ENCODE assay signal across 8 cellular contexts in the genomic region with DNA sequence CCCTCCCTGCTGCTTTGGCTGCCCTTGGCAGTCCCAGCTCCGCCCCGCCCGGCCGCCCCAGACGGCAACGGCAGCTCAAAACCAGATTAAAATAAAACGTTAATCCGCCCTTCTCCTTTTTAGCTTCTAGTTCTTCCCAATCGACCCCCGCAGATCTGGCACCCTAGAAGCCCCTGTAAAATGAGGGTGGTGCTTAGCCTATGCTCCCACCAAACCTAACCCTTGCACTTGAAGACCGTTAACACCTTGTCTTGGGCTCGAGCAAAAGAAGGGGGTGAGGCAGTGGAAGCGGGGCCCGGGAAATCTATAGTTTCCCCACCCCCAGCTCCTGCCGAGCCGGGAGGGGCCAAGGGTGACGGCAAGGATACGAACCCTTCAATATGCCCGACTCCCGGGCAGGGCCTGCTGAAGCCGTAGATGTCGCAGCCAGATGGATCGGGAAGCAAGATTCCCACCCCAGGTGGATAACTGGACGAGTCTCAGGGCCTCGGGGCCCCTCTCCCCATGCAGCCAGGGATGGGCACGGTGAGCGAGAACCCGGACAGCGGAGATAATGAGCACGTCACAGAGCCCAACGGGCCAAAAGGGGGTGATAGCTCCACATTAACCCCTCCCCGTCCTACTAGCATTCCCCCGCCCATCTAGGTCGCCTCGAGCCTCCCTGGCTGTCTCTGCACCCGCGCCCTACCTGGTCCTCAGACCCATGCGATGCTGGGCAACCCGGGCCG.
DNase-seq lines count a peak whose midpoint lies in the region; ATAC-seq lines count a peak whose summit lies in the region.

No MANE protein-coding gene starts in this region.

- H3K27ac Mint-ChIP-seq in T-helper 17 cell, result no peak overlapping the region

- no peaks in the 10 kb centered on the region; the same call in 1 of the 2 replicates for H3K36me3 ChIP-seq in HAP-1 (replicated peaks)
- no peaks in the 10 kb centered on the region for H3K36me3 ChIP-seq in iPS-20b (ENCODE audit: insufficient read depth, low read depth, low read length)

- H3K4me1 ChIP-seq in HAP-1 (peaks cover 28% of the 10 kb centered on the region), iPS-20b (ENCODE audit: insufficient read depth, low read length) (peaks cover 27% of the 10 kb centered on the region)

- H3K9ac ChIP-seq in iPS-20b (ENCODE audit: low read depth, low read length), result no peak overlapping the region

- peaks cover 2% of the 10 kb centered on the region for H3K36me3 Mint-ChIP-seq in T-helper 17 cell (ENCODE audit: low read depth)

- no peak overlapping the region for H3K27ac ChIP-seq in iPS-20b (ENCODE audit: low read length)

- DNase-seq in ACHN (peak; percentile 13), HAP-1 (ENCODE audit: low spot score in 2 of 2) (peak in 1 of 2 experiments; percentile 53), T-helper 17 cell (no peak), inferior parietal cortex (ENCODE audit: extremely low spot score) (no peak), NCI-H2081 treated with DMSO at 0.1 percent for 48 hours (lab: John Stamatoyannopoulos, UW) (no peak)
- no peak for DNase-seq in NK-92 treated with Interleukin-12 subunit alpha and Interleukin-12 subunit beta, amount 100 ng/mL, for 24 hours (lab: John Stamatoyannopoulos, UW)

- peak overlapping the region; percentile 90 for H3K4me3 Mint-ChIP-seq in T-helper 17 cell

- H3K4me1 Mint-ChIP-seq in T-helper 17 cell, result peaks cover 38% of the 10 kb centered on the region

- no peaks in the 10 kb centered on the region; the same call in 1 of the 2 replicates for H3K9me3 ChIP-seq in HAP-1
- H3K9me3 ChIP-seq in T-helper 17 cell (ENCODE audit: control insufficient read depth, low read length, poor library complexity, severe bottlenecking), result peaks cover 4% of the 10 kb centered on the region
- H3K9me3 ChIP-seq in iPS-20b (ENCODE audit: insufficient read depth, low read depth, low read length), result peaks cover 3% of the 10 kb centered on the region; the same call in 1 of the 2 replicates

- peak overlapping the region; percentile 84 for H3K4me3 ChIP-seq in HAP-1
- H3K4me3 ChIP-seq in iPS-20b (ENCODE audit: low read length), result peak overlapping the region; percentile 73

- ATAC-seq in T-helper 17 cell (no peak), GM21576 (IDR thresholded peaks at IDR 0.05; ENCODE audit: unreplicated experiment) (no peak)

- in situ Hi-C loops in ACHN (cut with HindIII; ENCODE audit: low pct_ligation_motif_present, low pct_unique_long_range_greater_than_20kb, low sequenced_read_pairs), result no loop called here
- in situ Hi-C loops in HAP-1 (cut with MboI; ENCODE audit: low sequenced_read_pairs), result no loop called here

- H3K27me3 Mint-ChIP-seq in T-helper 17 cell, result peaks cover 61% of the 10 kb centered on the region

- H3K27me3 ChIP-seq in HAP-1 (ENCODE audit: low read depth) (no peaks in the 10 kb centered on the region), iPS-20b (ENCODE audit: insufficient read depth, low read length) (peaks cover 100% of the 10 kb centered on the region)
